10 cellular contexts compared by ENCODE assay signal in the genomic region with DNA sequence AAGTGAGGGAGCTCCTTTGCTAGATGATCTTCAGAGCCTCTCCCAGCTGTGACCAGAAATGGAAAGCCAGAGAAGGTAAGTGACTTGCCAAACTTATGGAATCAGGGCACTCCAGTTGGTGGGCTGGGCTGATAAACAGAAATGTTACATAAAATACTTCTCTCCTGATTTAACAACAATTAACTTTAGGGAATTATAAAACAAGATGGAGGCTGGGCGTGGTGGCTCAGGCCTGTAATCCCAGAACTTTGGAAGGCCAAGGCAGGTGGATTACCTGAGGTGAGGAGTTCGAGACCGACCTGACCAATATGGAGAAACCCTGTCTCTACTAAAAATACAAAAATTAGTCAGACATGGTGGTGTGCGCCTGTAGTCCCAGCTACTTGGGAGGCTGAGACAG. TPM values are rescaled to one million over a fixed set of nuclear protein-coding genes. Genes with fewer than 3 reads are reported as not detected.
DNase-seq lines count a peak whose midpoint lies in the region; ATAC-seq, FAIRE-seq and TF ChIP-seq lines count a peak whose summit lies in the region.
"Had no signal": no experiment of that assay in that cellular context is flagged by ENCODE, and none has a peak within 500 bp of the region (broad histone marks: within the 10 kb centered on the region; RNA-seq: fewer than 3 reads in every experiment).

No MANE protein-coding gene starts in this region.

- H3K4me3 Mint-ChIP-seq in activated naive CD4-positive, alpha-beta T cell treated with anti-CD3 and anti-CD28 coated beads, Interleukin-2, amount 10 ng/mL, durations not matched to agents 7 days and 5 days, result peak overlapping the region; percentile 100
- peak overlapping the region; percentile 94 for H3K4me3 Mint-ChIP-seq in activated CD4-positive, alpha-beta memory T cell treated with anti-CD3 and anti-CD28 coated beads, Interleukin-2, amount 10 ng/mL, durations not matched to agents 7 days and 5 days

- H3K27ac Mint-ChIP-seq in activated naive CD4-positive, alpha-beta T cell treated with anti-CD3 and anti-CD28 coated beads, Interleukin-2, amount 10 ng/mL, durations not matched to agents 7 days and 5 days, result peak overlapping the region; percentile 98
- peak overlapping the region; percentile 93 for H3K27ac Mint-ChIP-seq in activated CD4-positive, alpha-beta memory T cell treated with anti-CD3 and anti-CD28 coated beads, Interleukin-2, amount 10 ng/mL, durations not matched to agents 7 days and 5 days

- H3K4me3 ChIP-seq in keratinocyte (ENCODE audit: control insufficient read depth in 2 of 3, extremely low read depth in 1 of 3, insufficient read depth in 2 of 3, low read depth in 1 of 3, low read length in 3 of 3), result no peak overlapping the region
- H3K4me3 ChIP-seq in thoracic aorta, result peak overlapping the region; percentile 95

- CTCF ChIA-PET in activated naive CD4-positive, alpha-beta T cell treated with anti-CD3 and anti-CD28 coated beads, Interleukin-2, amount 10 ng/mL, durations not matched to agents 7 days and 5 days (lab: Charles Lee), result no interaction called here
- CTCF ChIA-PET in activated CD4-positive, alpha-beta memory T cell treated with anti-CD3 and anti-CD28 coated beads, Interleukin-2, amount 10 ng/mL, durations not matched to agents 7 days and 5 days (lab: Charles Lee), result interaction anchor here (0.9 kb wide), 2 partner anchors 10 to 254 kb away, joined by 3 read pairs; partner anchors contain the start of genes NSUN2 and SRD5A1

- H4K20me1 ChIP-seq in keratinocyte (ENCODE audit: control insufficient read depth, extremely low read depth, insufficient read depth, low read length), result no peaks in the 10 kb centered on the region

- ATAC-seq in thoracic aorta (ENCODE audit: insufficient number of reproducible peaks, low FRiP score, low read depth) (no peak), HG02759 (IDR thresholded peaks at IDR 0.05; ENCODE audit: unreplicated experiment) (no peak), HG03565 (IDR thresholded peaks at IDR 0.05; ENCODE audit: unreplicated experiment) (no peak)

- no peak for TF ChIP-seq CTCF in keratinocyte (optimal IDR thresholded peaks at IDR 0.05 in 1 of 3, IDR thresholded peaks at IDR 0.05 in 1 of 3, conservative IDR thresholded peaks at IDR 0.05 in 1 of 3; ENCODE audit: extremely low read depth in 1 of 3, insufficient read depth in 2 of 3, low read length in 3 of 3)
- no peak for TF ChIP-seq CTCF in thoracic aorta (IDR thresholded peaks at IDR 0.05)

- H3K27me3 Mint-ChIP-seq in activated naive CD4-positive, alpha-beta T cell treated with anti-CD3 and anti-CD28 coated beads, Interleukin-2, amount 10 ng/mL, durations not matched to agents 7 days and 5 days, result peaks cover 9% of the 10 kb centered on the region
- peaks cover 4% of the 10 kb centered on the region for H3K27me3 Mint-ChIP-seq in activated CD4-positive, alpha-beta memory T cell treated with anti-CD3 and anti-CD28 coated beads, Interleukin-2, amount 10 ng/mL, durations not matched to agents 7 days and 5 days

- H3K27ac ChIP-seq in keratinocyte (ENCODE audit: control insufficient read depth, insufficient read depth, low read length) (no peak overlapping the region), thoracic aorta (peak overlapping the region; percentile 63 to 88)
- H3K27ac ChIP-seq: testis had no signal

- dilution Hi-C loops in keratinocyte (cut with MboI; ENCODE audit: extremely low pct_ligation_motif_present, low sequenced_read_pairs), result no loop called here

- H3K36me3 ChIP-seq in keratinocyte (ENCODE audit: control insufficient read depth in 2 of 2, extremely low read depth in 1 of 2, insufficient read depth in 2 of 2, low read length in 2 of 2) (peaks cover 13% of the 10 kb centered on the region in 2 experiments), thoracic aorta (peaks cover 19% of the 10 kb centered on the region)

- H3K9ac ChIP-seq in keratinocyte (ENCODE audit: control insufficient read depth, extremely low read depth, insufficient read depth, low read length), result no peak overlapping the region

- H3K9me1 ChIP-seq in keratinocyte (ENCODE audit: control insufficient read depth, extremely low read depth, insufficient read depth, low read length), result no peaks in the 10 kb centered on the region

- H3K79me2 ChIP-seq in keratinocyte (ENCODE audit: control insufficient read depth, insufficient read depth, low read length), result peaks cover 32% of the 10 kb centered on the region

- peaks cover 44% of the 10 kb centered on the region for H3K4me1 Mint-ChIP-seq in activated naive CD4-positive, alpha-beta T cell treated with anti-CD3 and anti-CD28 coated beads, Interleukin-2, amount 10 ng/mL, durations not matched to agents 7 days and 5 days
- peaks cover 37% of the 10 kb centered on the region for H3K4me1 Mint-ChIP-seq in activated CD4-positive, alpha-beta memory T cell treated with anti-CD3 and anti-CD28 coated beads, Interleukin-2, amount 10 ng/mL, durations not matched to agents 7 days and 5 days

- no peaks in the 10 kb centered on the region for H3K27me3 ChIP-seq in keratinocyte (ENCODE audit: control insufficient read depth, extremely low read depth, insufficient read depth, low read length)
- no peaks in the 10 kb centered on the region for H3K27me3 ChIP-seq in thoracic aorta (replicated peaks; ENCODE audit: insufficient read depth)
- H3K27me3 ChIP-seq: testis had no signal

- peak overlapping the region; percentile 87 for H2AFZ ChIP-seq in keratinocyte (ENCODE audit: control insufficient read depth, low read length)

- H3K9me3 Mint-ChIP-seq in activated naive CD4-positive, alpha-beta T cell treated with anti-CD3 and anti-CD28 coated beads, Interleukin-2, amount 10 ng/mL, durations not matched to agents 7 days and 5 days, result no peaks in the 10 kb centered on the region
- no peaks in the 10 kb centered on the region for H3K9me3 Mint-ChIP-seq in activated CD4-positive, alpha-beta memory T cell treated with anti-CD3 and anti-CD28 coated beads, Interleukin-2, amount 10 ng/mL, durations not matched to agents 7 days and 5 days

- POLR2A ChIA-PET in activated CD4-positive, alpha-beta memory T cell treated with anti-CD3 and anti-CD28 coated beads, Interleukin-2, amount 10 ng/mL, durations not matched to agents 7 days and 5 days (lab: Charles Lee), result interaction anchor here (1.0 to 1.9 kb wide), 5 partner anchors 9 to 958 kb away, joined by 3 to 13 read pairs (median 8); partner anchors contain the start of genes NSUN2, SRD5A1 and TENT4A

- H3K9me3 ChIP-seq in keratinocyte (ENCODE audit: control insufficient read depth, low read depth, low read length) (no peaks in the 10 kb centered on the region), thoracic aorta (no peaks in the 10 kb centered on the region)
- H3K9me3 ChIP-seq: testis had no signal

- no peak for DNase-seq in activated naive CD4-positive, alpha-beta T cell treated with anti-CD3 and anti-CD28 coated beads, Interleukin-2, amount 10 ng/mL, durations not matched to agents 7 days and 5 days
- DNase-seq in activated naive CD4-positive, alpha-beta T cell (lab: John Stamatoyannopoulos, UW), result no peak
- DNase-seq in activated CD4-positive, alpha-beta memory T cell treated with anti-CD3 and anti-CD28 coated beads, Interleukin-2, amount 10 ng/mL, durations not matched to agents 7 days and 5 days, result no peak
- DNase-seq in keratinocyte (ENCODE audit: low read depth, low spot score) (no peak), thoracic aorta (ENCODE audit: low spot score) (no peak), AML-193 (lab: John Stamatoyannopoulos, UW) (no peak)
- DNase-seq: activated CD4-positive, alpha-beta T cell treated with anti-CD3 and anti-CD28 coated beads, Interleukin-2, amount 50 U/mL, for 48 hours; testis had no signal

- H3K4me1 ChIP-seq in keratinocyte (ENCODE audit: control insufficient read depth, extremely low read depth, insufficient read depth, low read length) (peaks cover 8% of the 10 kb centered on the region), thoracic aorta (ENCODE audit: control insufficient read depth in 1 of 2, low read depth in 2 of 2) (peaks cover 13 to 33% of the 10 kb centered on the region in 2 donors)

- H3K4me2 ChIP-seq in keratinocyte (ENCODE audit: control insufficient read depth, extremely low read depth, insufficient read depth, low read depth, low read length), result no peak overlapping the region

- H3K36me3 Mint-ChIP-seq in activated naive CD4-positive, alpha-beta T cell treated with anti-CD3 and anti-CD28 coated beads, Interleukin-2, amount 10 ng/mL, durations not matched to agents 7 days and 5 days, result peaks cover 40% of the 10 kb centered on the region
- H3K36me3 Mint-ChIP-seq in activated CD4-positive, alpha-beta memory T cell treated with anti-CD3 and anti-CD28 coated beads, Interleukin-2, amount 10 ng/mL, durations not matched to agents 7 days and 5 days (ENCODE audit: low read depth), result peaks cover 34% of the 10 kb centered on the region

- no peak for FAIRE-seq in keratinocyte (lab: Jason Lieb, UNC)

RNA-seq across cellular contexts. Expression of gene MED10, which starts 0.9 kb away (rescaled TPM):
- 10 to 100 TPM; 50.1 to 52.9 TPM for total RNA-seq in activated CD4-positive, alpha-beta memory T cell treated with anti-CD3 and anti-CD28 coated beads, Interleukin-2, amount 10 ng/mL, durations not matched to agents 7 days and 5 days
- polyA plus RNA-seq in keratinocyte, result 31.1 to 47.1 TPM (median 38.8 TPM) in 3 replicates
- 30.5 TPM for polyA plus RNA-seq in keratinocyte (2011; ENCODE audit: low read depth)
- 37.5 and 41.4 TPM in 2 replicates for polyA plus RNA-seq in keratinocyte (2011; cell fraction: cytosol; rRNA removed)
- 43.6 and 50.2 TPM in 2 replicates for polyA plus RNA-seq in keratinocyte (2011; cell fraction: nucleus; rRNA removed)
- polyA plus RNA-seq in keratinocyte (2012; ENCODE audit: low replicate concordance), result 42.4 and 49.6 TPM in 2 replicates
- 6.8 to 11.4 TPM (median 7.1 TPM) in 3 replicates for polyA minus RNA-seq in keratinocyte
- polyA minus RNA-seq in keratinocyte (2011; cell fraction: cytosol; rRNA and poly(A)+ RNA removed), result 16.9 TPM
- 3.7 and 6.8 TPM in 2 replicates for polyA minus RNA-seq in keratinocyte (2011; cell fraction: nucleus; rRNA and poly(A)+ RNA removed)
- total RNA-seq in thoracic aorta, result 10 to 100 TPM; 25.0 to 30.9 TPM
